Comparison of ENCODE assay signal across 9 cellular contexts in genomic region chr20:44495802-44496481, GRCh38. TPM values are rescaled to one million over a fixed set of nuclear protein-coding genes. Genes with fewer than 3 reads are reported as not detected.
DNase-seq lines count a peak whose midpoint lies in the region; ATAC-seq lines count a peak whose summit lies in the region.
"Had no signal": no experiment of that assay in that cellular context is flagged by ENCODE, and none has a peak within 500 bp of the region (broad histone marks: within the 10 kb centered on the region; RNA-seq: fewer than 3 reads in every experiment).

No MANE protein-coding gene starts in this region.

- no CpG with 5 or more reads among the region's 3 CpGs for WGBS in mesendoderm (ENCODE audit: extremely low coverage, insufficient coverage, low lambda C conversion rate)

- H3K27me3 Mint-ChIP-seq in CD4-positive, CD25-positive, alpha-beta regulatory T cell, result no peaks in the 10 kb centered on the region
- no peaks in the 10 kb centered on the region for H3K27me3 Mint-ChIP-seq in natural killer cell treated with Interleukin-12 subunit alpha and Interleukin-12 subunit beta and Interleukin-15 and Interleukin-18, amount 100 ng/mL, for 72 hours

- H3K79me1 ChIP-seq in mesendoderm (ENCODE audit: low read length), result no peaks in the 10 kb centered on the region

- no peak overlapping the region for H3K4me2 ChIP-seq in mesendoderm (ENCODE audit: low read length)

- H4K5ac ChIP-seq in mesendoderm (ENCODE audit: low read length), result no peak overlapping the region

- no peak overlapping the region for H3K9ac ChIP-seq in mesendoderm (ENCODE audit: low read length)

- H3K4me1 Mint-ChIP-seq in CD4-positive, CD25-positive, alpha-beta regulatory T cell, result peaks cover 10 to 29% (median 19%) of the 10 kb centered on the region in 4 donors
- peaks cover 36 to 39% of the 10 kb centered on the region in 2 donors for H3K4me1 Mint-ChIP-seq in natural killer cell treated with Interleukin-12 subunit alpha and Interleukin-12 subunit beta and Interleukin-15 and Interleukin-18, amount 100 ng/mL, for 72 hours (ENCODE audit: low read depth in 2 of 2)

- no peak overlapping the region for H3K4ac ChIP-seq in mesendoderm (ENCODE audit: low read depth, low read length)

- peaks cover 79% of the 10 kb centered on the region for H3K36me3 ChIP-seq in CD4-positive, CD25-positive, alpha-beta regulatory T cell (ENCODE audit: control insufficient read depth, insufficient read depth, low read length)
- peaks cover 7% of the 10 kb centered on the region for H3K36me3 ChIP-seq in mesendoderm (ENCODE audit: control insufficient read depth, insufficient read depth, low read length)

- no peaks in the 10 kb centered on the region for H3K79me2 ChIP-seq in mesendoderm (ENCODE audit: control insufficient read depth, insufficient read depth, low read length)

- no peak overlapping the region for H2AK5ac ChIP-seq in mesendoderm (ENCODE audit: low read length)

- no peak overlapping the region for H3K27ac ChIP-seq in CD4-positive, CD25-positive, alpha-beta regulatory T cell (ENCODE audit: insufficient read depth, low read length, poor library complexity, severe bottlenecking)
- no peak overlapping the region for H3K27ac ChIP-seq in mesendoderm (ENCODE audit: low read depth, low read length)

- no peak overlapping the region for H2BK120ac ChIP-seq in mesendoderm (ENCODE audit: low read depth, low read length)

- peaks cover 57% of the 10 kb centered on the region for H3K36me3 Mint-ChIP-seq in CD4-positive, CD25-positive, alpha-beta regulatory T cell
- H3K36me3 Mint-ChIP-seq in natural killer cell treated with Interleukin-12 subunit alpha and Interleukin-12 subunit beta and Interleukin-15 and Interleukin-18, amount 100 ng/mL, for 72 hours, result peaks cover 30% of the 10 kb centered on the region

- DNase-seq in CD4-positive, CD25-positive, alpha-beta regulatory T cell, result peak in 1 of 3 donors; percentile 26
- DNase-seq in HT1080 (ENCODE audit: low read depth) (peak; percentile 99), brain pericyte (ENCODE audit: low read depth, low spot score) (peak; percentile 71), NCI-H1417 (lab: John Stamatoyannopoulos, UW) (no peak), mesendoderm (no peak)
- DNase-seq in natural killer cell treated with Interleukin-12 subunit alpha and Interleukin-12 subunit beta and Interleukin-15 and Interleukin-18, amount 100 ng/mL, for 72 hours (ENCODE audit: low spot score), result no peak
- DNase-seq in activated effector memory CD4-positive, alpha-beta T cell treated with anti-CD3 and anti-CD28 coated beads, Interleukin-2, amount 50 U/mL, for 16 hours, result no peak
- DNase-seq: stimulated activated naive CD4-positive, alpha-beta T cell treated with Interleukin-2 at 50 U/mL for 16 hours had no signal

- H3K9me3 Mint-ChIP-seq in CD4-positive, CD25-positive, alpha-beta regulatory T cell, result no peaks in the 10 kb centered on the region
- H3K9me3 Mint-ChIP-seq in natural killer cell treated with Interleukin-12 subunit alpha and Interleukin-12 subunit beta and Interleukin-15 and Interleukin-18, amount 100 ng/mL, for 72 hours, result no peaks in the 10 kb centered on the region

- H3K18ac ChIP-seq in mesendoderm (ENCODE audit: low read length), result no peak overlapping the region

- H3K23ac ChIP-seq in mesendoderm (ENCODE audit: low read length), result no peak overlapping the region

- no peak overlapping the region for H2BK5ac ChIP-seq in mesendoderm (ENCODE audit: low read length)

- no peak overlapping the region for H3K4me3 ChIP-seq in CD4-positive, CD25-positive, alpha-beta regulatory T cell (ENCODE audit: low read depth, low read length)
- H3K4me3 ChIP-seq in mesendoderm (ENCODE audit: low read length), result no peak overlapping the region

- no peaks in the 10 kb centered on the region for H3K4me1 ChIP-seq in CD4-positive, CD25-positive, alpha-beta regulatory T cell (ENCODE audit: control insufficient read depth, insufficient read depth, low read length, poor library complexity, severe bottlenecking)
- H3K4me1 ChIP-seq in mesendoderm (ENCODE audit: control insufficient read depth, low read depth, low read length), result peaks cover 4% of the 10 kb centered on the region

- H3K56ac ChIP-seq in mesendoderm (ENCODE audit: low read length), result no peak overlapping the region

- H3K4me3 Mint-ChIP-seq in CD4-positive, CD25-positive, alpha-beta regulatory T cell, result no peak overlapping the region
- peak overlapping the region; percentile 52 for H3K4me3 Mint-ChIP-seq in natural killer cell treated with Interleukin-12 subunit alpha and Interleukin-12 subunit beta and Interleukin-15 and Interleukin-18, amount 100 ng/mL, for 72 hours

- no peak overlapping the region for H4K8ac ChIP-seq in mesendoderm (ENCODE audit: low read depth, low read length)

- H3K27me3 ChIP-seq in CD4-positive, CD25-positive, alpha-beta regulatory T cell (ENCODE audit: control insufficient read depth, insufficient read depth, low read length), result no peaks in the 10 kb centered on the region
- H3K27me3 ChIP-seq in mesendoderm (ENCODE audit: insufficient read depth, low read length, poor library complexity), result no peaks in the 10 kb centered on the region

- ATAC-seq in CD4-positive, CD25-positive, alpha-beta regulatory T cell (ENCODE audit: low read depth in 2 of 2), result peak; percentile 80 to 82
- ATAC-seq in natural killer cell treated with Interleukin-12 subunit alpha and Interleukin-12 subunit beta and Interleukin-15 and Interleukin-18, amount 100 ng/mL, for 72 hours, result peak; percentile 67 to 72
- no peak for ATAC-seq in HG02973 (IDR thresholded peaks at IDR 0.05; ENCODE audit: unreplicated experiment)

- peak overlapping the region; percentile 42 to 86 (median 62) for H3K27ac Mint-ChIP-seq in CD4-positive, CD25-positive, alpha-beta regulatory T cell
- H3K27ac Mint-ChIP-seq in natural killer cell treated with Interleukin-12 subunit alpha and Interleukin-12 subunit beta and Interleukin-15 and Interleukin-18, amount 100 ng/mL, for 72 hours, result peak overlapping the region; percentile 74 to 80

- H2BK15ac ChIP-seq in mesendoderm (replicated peaks; ENCODE audit: low read depth), result no peak overlapping the region

- H3K9me3 ChIP-seq in CD4-positive, CD25-positive, alpha-beta regulatory T cell (ENCODE audit: control insufficient read depth in 2 of 2, low read length in 2 of 2), result no peaks in the 10 kb centered on the region

RNA-seq across cellular contexts. Expression of gene TTPAL, which starts 20.3 kb away (rescaled TPM):
- 13.2 TPM for total RNA-seq in CD4-positive, CD25-positive, alpha-beta regulatory T cell
- 10 to 100 TPM; 11.5 to 14.4 (median 13.7) TPM for polyA plus RNA-seq in CD4-positive, CD25-positive, alpha-beta regulatory T cell
- 7.6 and 10.7 TPM in 2 replicates for total RNA-seq in HT1080 (2014; rRNA removed; shearing (Covaris generic))
- polyA plus RNA-seq in HT1080 (2015; cell fraction: cytosol; rRNA removed), result 13.2 and 17.6 TPM in 2 replicates
- polyA plus RNA-seq in HT1080 (2015; cell fraction: nucleus; rRNA removed), result 14.4 and 15.7 TPM in 2 replicates
- 10 to 100 TPM; 19.7 to 36.1 TPM for total RNA-seq in natural killer cell treated with Interleukin-12 subunit alpha and Interleukin-12 subunit beta and Interleukin-15 and Interleukin-18, amount 100 ng/mL, for 72 hours
- polyA plus RNA-seq in mesendoderm (2013, experiment 1 of 2), result 9.7 TPM
- polyA plus RNA-seq in mesendoderm (2013, experiment 2 of 2), result 9.1 TPM

RNA-seq across cellular contexts. Expression of gene SERINC3, which starts 25.9 kb away (rescaled TPM):
- total RNA-seq in CD4-positive, CD25-positive, alpha-beta regulatory T cell, result 77.3 TPM
- 100 to 1,000 TPM; 195 to 254 (median 202) TPM for polyA plus RNA-seq in CD4-positive, CD25-positive, alpha-beta regulatory T cell
- 61.5 and 90.1 TPM in 2 replicates for total RNA-seq in HT1080 (2014; rRNA removed; shearing (Covaris generic))
- polyA plus RNA-seq in HT1080 (2015; cell fraction: cytosol; rRNA removed), result 117 and 126 TPM in 2 replicates
- 162 and 168 TPM in 2 replicates for polyA plus RNA-seq in HT1080 (2015; cell fraction: nucleus; rRNA removed)
- 10 to 100 TPM; 46.7 to 83.8 TPM for total RNA-seq in natural killer cell treated with Interleukin-12 subunit alpha and Interleukin-12 subunit beta and Interleukin-15 and Interleukin-18, amount 100 ng/mL, for 72 hours
- 66.1 TPM for polyA plus RNA-seq in mesendoderm (2013, experiment 1 of 2)
- 66.8 TPM for polyA plus RNA-seq in mesendoderm (2013, experiment 2 of 2)

Comparison
In these comparisons a context has a peak if more than half of its experiments do, and no peak if none do; other contexts are left out.
1. DNase-seq: peak in HT1080 (single experiment) and brain pericyte (single experiment); none in natural killer cell treated with Interleukin-12 subunit alpha and Interleukin-12 subunit beta and Interleukin-15 and Interleukin-18, amount 100 ng/mL, for 72 hours (single experiment), NCI-H1417 (0 of 3), activated effector memory CD4-positive, alpha-beta T cell treated with anti-CD3 and anti-CD28 coated beads, Interleukin-2, amount 50 U/mL, for 16 hours (single experiment) and mesendoderm (single experiment).